ENCODE assay signal across 13 cellular contexts in genomic region chr3:172688588-172688987, GRCh38. TPM values are rescaled to one million over a fixed set of nuclear protein-coding genes. Genes with fewer than 3 reads are reported as not detected.
DNase-seq lines count a peak whose midpoint lies in the region; ATAC-seq, FAIRE-seq and TF ChIP-seq lines count a peak whose summit lies in the region.
"Had no signal": no experiment of that assay in that cellular context is flagged by ENCODE, and none has a peak within 500 bp of the region (broad histone marks: within the 10 kb centered on the region; RNA-seq: fewer than 3 reads in every experiment).

No MANE protein-coding gene starts in this region.

- H3K27me3 ChIP-seq in heart right ventricle (no peaks in the 10 kb centered on the region), left lung (no peaks in the 10 kb centered on the region), transverse colon (no peaks in the 10 kb centered on the region)

- WGBS in heart right ventricle, 2 donors, result 41 to 66% methylated on average over 4 of the region's 4 CpGs
- WGBS in transverse colon (ENCODE audit: low coverage in 1 of 2), 2 donors, result 50 to 100% methylated on average over 1 to 4 of the region's 4 CpGs

- in situ Hi-C loops in transverse colon (cut with MboI; ENCODE audit: low pct_ligation_motif_present in 1 of 4, low pct_unique_long_range_greater_than_20kb in 1 of 4, low sequenced_read_pairs in 3 of 4), result no loop called here

- H3K27ac ChIP-seq in heart right ventricle (peak overlapping the region; percentile 4 to 85 (median 76)), left lung (no peak overlapping the region), transverse colon (peak overlapping the region in 3 of 4 donors; percentile 33 to 60 (median 55)), substantia nigra (ENCODE audit: low read depth, low read length, poor library complexity, severe bottlenecking) (no peak overlapping the region)

- intact Hi-C loops in heart right ventricle (cut with DNase I) (no loop called here), left lung (cut with DNase I) (no loop called here), transverse colon (cut with DNase I; ENCODE audit: low total_unique reads) (no loop called here)

- TF ChIP-seq POLR2A in transverse colon (IDR thresholded peaks at IDR 0.05), result no peak

- DNase-seq in LoVo (ENCODE audit: low spot score) (peak; percentile 48), heart right ventricle (peak in 1 of 2 donors; percentile 34), left lung (no peak), transverse colon (peak; percentile 24), RCC 7860 (ENCODE audit: low spot score) (no peak), D341Med (ENCODE audit: low spot score) (no peak), substantia nigra (lab: John Stamatoyannopoulos, UW) (no peak)
- DNase-seq: DMS79, H9, NCI-H1417, NCI-H187 treated with DMSO at 0.1 percent for 48 hours, NCI-H446 had no signal

- H3K9me3 ChIP-seq in heart right ventricle (no peaks in the 10 kb centered on the region), left lung (no peaks in the 10 kb centered on the region), transverse colon (no peaks in the 10 kb centered on the region)

- H3K36me3 ChIP-seq in heart right ventricle, result no peaks in the 10 kb centered on the region
- no peaks in the 10 kb centered on the region for H3K36me3 ChIP-seq in left lung
- H3K36me3 ChIP-seq in transverse colon, result no peaks in the 10 kb centered on the region

- TF ChIP-seq EP300 in transverse colon (IDR thresholded peaks at IDR 0.05; ENCODE audit: low read depth), result no peak

- H3K4me3 ChIP-seq in heart right ventricle (no peak overlapping the region), left lung (no peak overlapping the region), transverse colon (no peak overlapping the region)

- H3K4me1 ChIP-seq in heart right ventricle (peaks cover 3 to 51% (median 30%) of the 10 kb centered on the region in 9 donors), left lung (peaks cover 0 to 25% of the 10 kb centered on the region in 2 donors), transverse colon (peaks cover 4 to 39% (median 18%) of the 10 kb centered on the region in 4 donors)

- ATAC-seq in heart right ventricle (peak; percentile 77 to 96 (median 91)), left lung (peak; percentile 15)
- ATAC-seq: SK-N-SH treated with all-trans-retinoic acid at 6 μM for 48 hours had no signal

- no peak for FAIRE-seq in RCC 7860 (lab: Jason Lieb, UNC)

- no peak for TF ChIP-seq CTCF in heart right ventricle (IDR thresholded peaks at IDR 0.05)
- no peak for TF ChIP-seq CTCF in left lung (IDR thresholded peaks at IDR 0.05)
- TF ChIP-seq CTCF in transverse colon (IDR thresholded peaks at IDR 0.05), result no peak

RNA-seq across cellular contexts. Expression of gene NCEH1, which starts 22.3 kb away (rescaled TPM):
- total RNA-seq in heart right ventricle (10 to 100 TPM; 40.8 to 66.4 (median 51.8) TPM), left lung (10 to 100 TPM; 36.4 to 66.6 TPM), transverse colon (10 to 100 TPM in 3 of 4 donors, 1 to 10 TPM in 1; 2.4 to 88.3 (median 29.3) TPM)
- 10 to 100 TPM in 1 of 2 donors, 1 to 10 TPM in 1; 8.7 to 12.7 TPM for polyA plus RNA-seq in heart right ventricle

Comparison
In these comparisons a context has a peak if more than half of its experiments do, and no peak if none do; other contexts are left out.
1. DNase-seq: peak in LoVo (single experiment) and transverse colon (single experiment); none in left lung (0 of 2), RCC 7860 (single experiment), D341Med (single experiment) and substantia nigra (0 of 49).
2. H3K27ac ChIP-seq: peak in heart right ventricle (10 of 10) and transverse colon (3 of 4); none in left lung (0 of 2) and substantia nigra (single experiment).